7 cellular contexts compared by ENCODE assay signal in genomic region chr2:112187805-112188596, GRCh38. TPM values are rescaled to one million over a fixed set of nuclear protein-coding genes. Genes with fewer than 3 reads are reported as not detected.
DNase-seq lines count a peak whose midpoint lies in the region; ATAC-seq and TF ChIP-seq lines count a peak whose summit lies in the region.

No MANE protein-coding gene starts in this region.

- H3K27ac ChIP-seq in PC-3 (ENCODE audit: low read length) (peak overlapping the region; percentile 66), left ventricle myocardium inferior (replicated peaks) (no peak overlapping the region)

- H3K4me3 ChIP-seq in PC-3 (ENCODE audit: low read length) (no peak overlapping the region), kidney epithelial cell (ENCODE audit: low read depth, low read length) (no peak overlapping the region), left ventricle myocardium inferior (no peak overlapping the region)

- CTCF ChIA-PET in PC-3 (lab: Charles Lee): no interaction called here

- DNase-seq in PC-3: peak; percentile 71
- peak; percentile 70 for DNase-seq in activated T-cell treated with anti-CD3 and anti-CD28 coated beads for 4 hours
- peak; percentile 18 for DNase-seq in kidney epithelial cell (ENCODE audit: low read depth)
- peak; percentile 60 to 92 (median 81) for DNase-seq in stimulated activated naive CD4-positive, alpha-beta T cell (lab: John Stamatoyannopoulos, UW)
- no peak for DNase-seq in left ventricle myocardium inferior
- no peak for DNase-seq in SKM-1 (lab: John Stamatoyannopoulos, UW; ENCODE audit: unreplicated experiment)

- BruUV-seq in PC-3 (replicated peaks; lab: Mats Ljungman, UMichigan): no TSS peak

- peak overlapping the region; percentile 44; the same call in 1 of the 2 replicates for H3K4me2 ChIP-seq in PC-3 (ENCODE audit: low read length)

- H3K27me3 ChIP-seq in PC-3 (ENCODE audit: low read length) (no peaks in the 10 kb centered on the region), kidney epithelial cell (ENCODE audit: control insufficient read depth, insufficient read depth, low read length) (no peaks in the 10 kb centered on the region), left ventricle myocardium inferior (ENCODE audit: low read depth) (peaks cover 4% of the 10 kb centered on the region)

- H3K79me2 ChIP-seq in PC-3 (ENCODE audit: low read length): no peaks in the 10 kb centered on the region

- H3K9ac ChIP-seq in PC-3 (ENCODE audit: low read length): no peak overlapping the region; the same call in 1 of the 2 replicates

- H3K36me3 ChIP-seq in PC-3 (ENCODE audit: low read depth, low read length) (no peaks in the 10 kb centered on the region), kidney epithelial cell (ENCODE audit: control insufficient read depth, insufficient read depth, low read length) (no peaks in the 10 kb centered on the region), left ventricle myocardium inferior (no peaks in the 10 kb centered on the region)

- H3K9me2 ChIP-seq in PC-3 (replicated peaks; ENCODE audit: low read length): no peaks in the 10 kb centered on the region

- H3K4me1 ChIP-seq in PC-3 (ENCODE audit: insufficient read depth, low read length) (peaks cover 12% of the 10 kb centered on the region), left ventricle myocardium inferior (no peaks in the 10 kb centered on the region)

- intact Hi-C loops in PC-3 (cut with micrococcal nuclease): no loop called here
- intact Hi-C loops in left ventricle myocardium inferior (cut with micrococcal nuclease): no loop called here

- POLR2A ChIA-PET in PC-3 (lab: Charles Lee; ENCODE audit: unreplicated experiment): no interaction called here

- H4K20me1 ChIP-seq in PC-3 (ENCODE audit: low read length): no peaks in the 10 kb centered on the region

- peak overlapping the region; percentile 79 for H2AFZ ChIP-seq in PC-3 (ENCODE audit: low read length)

- no peaks in the 10 kb centered on the region for H3F3A ChIP-seq in PC-3 (ENCODE audit: low read length, unreplicated experiment)

- peak; percentile 88 for ATAC-seq in PC-3
- no peak for ATAC-seq in HG02571 (IDR thresholded peaks at IDR 0.05; ENCODE audit: unreplicated experiment)

- TF ChIP-seq CTCF in PC-3 (conservative IDR thresholded peaks at IDR 0.05; ENCODE audit: low read depth, low read length): no peak
- TF ChIP-seq CTCF in kidney epithelial cell (IDR thresholded peaks at IDR 0.05; ENCODE audit: insufficient read depth, low read length, poor library complexity, severe bottlenecking): no peak
- no peak for TF ChIP-seq CTCF in left ventricle myocardium inferior (IDR thresholded peaks at IDR 0.05; ENCODE audit: borderline replicate concordance)

- H3K9me3 ChIP-seq in PC-3 (ENCODE audit: low read length) (no peaks in the 10 kb centered on the region), left ventricle myocardium inferior (replicated peaks) (no peaks in the 10 kb centered on the region)

RNA-seq across cellular contexts. Expression of gene FBLN7, which starts 49.8 kb away (rescaled TPM):
- total RNA-seq in PC-3 (2014; rRNA removed) (0.75 and 2.2 TPM in 2 replicates), kidney epithelial cell (0.14 and 1.0 TPM in 2 replicates), left ventricle myocardium inferior (0.60 TPM)

Comparison
In these comparisons a context has a peak if more than half of its experiments do, and no peak if none do; other contexts are left out.
1. DNase-seq: peak in PC-3 (single experiment), activated T-cell treated with anti-CD3 and anti-CD28 coated beads for 4 hours (single experiment), kidney epithelial cell (single experiment) and stimulated activated naive CD4-positive, alpha-beta T cell (6 of 6); none in left ventricle myocardium inferior (single experiment) and SKM-1 (single experiment).